In genomic region chr7:66099232-66099550, GRCh38 we compare ENCODE assay signal across 9 cellular contexts. TPM values are rescaled to one million over a fixed set of nuclear protein-coding genes. Genes with fewer than 3 reads are reported as not detected.
A peak's percentile ranks its signal among the peaks of the same experiment; 100 is the strongest.
DNase-seq lines count a peak whose midpoint lies in the region; ATAC-seq and TF ChIP-seq lines count a peak whose summit lies in the region.
"Had no signal": no experiment of that assay in that cellular context is flagged by ENCODE, and none has a peak within 500 bp of the region (broad histone marks: within the 10 kb centered on the region; RNA-seq: fewer than 3 reads in every experiment).

No MANE protein-coding gene starts in this region.

- H4K20me1 ChIP-seq in PC-9 (ENCODE audit: insufficient read depth) = no peaks in the 10 kb centered on the region

- no peak overlapping the region for H2AFZ ChIP-seq in PC-9

- H3K4me2 ChIP-seq in PC-9 = peak overlapping the region; percentile 83

- H3K9me2 ChIP-seq in PC-9 (ENCODE audit: insufficient read depth) = no peaks in the 10 kb centered on the region

- H3K27ac ChIP-seq in PC-9 = no peak overlapping the region
- peak overlapping the region; percentile 90 for H3K27ac ChIP-seq in epithelial cell of prostate
- peak overlapping the region; percentile 60 for H3K27ac ChIP-seq in rectal smooth muscle tissue (ENCODE audit: low read depth, low read length)

- TF ChIP-seq CTCF in PC-9 (conservative IDR thresholded peaks at IDR 0.05) = no peak

- no TSS peak for BruUV-seq in PC-9 (replicated peaks; lab: Mats Ljungman, UMichigan)

- H3F3A ChIP-seq in PC-9 (ENCODE audit: insufficient read depth, low read depth) = peaks cover 19% of the 10 kb centered on the region

- CTCF ChIA-PET in PC-9 (lab: Charles Lee) = no interaction called here

- DNase-seq in CMK (ENCODE audit: low read depth) (peak; percentile 18), PC-9 (no peak), epithelial cell of prostate (ENCODE audit: low read depth, low spot score) (no peak), ureter (ENCODE audit: low spot score) (no peak), ecto neural progenitor cell (ENCODE audit: low spot score) (no peak)
- DNase-seq: NCI-H345 had no signal

- H3K36me3 ChIP-seq in PC-9 (ENCODE audit: low read depth) (no peaks in the 10 kb centered on the region), rectal smooth muscle tissue (ENCODE audit: control insufficient read depth, insufficient read depth, low read length) (no peaks in the 10 kb centered on the region)

- H3K4me3 ChIP-seq in PC-9 = no peak overlapping the region
- no peak overlapping the region for H3K4me3 ChIP-seq in rectal smooth muscle tissue (ENCODE audit: low read length)

- H3K27me3 ChIP-seq in PC-9 (ENCODE audit: insufficient read depth, low read depth) = no peaks in the 10 kb centered on the region
- no peaks in the 10 kb centered on the region for H3K27me3 ChIP-seq in rectal smooth muscle tissue (ENCODE audit: control insufficient read depth, insufficient read depth, low read length)

- no peak overlapping the region for H3K9ac ChIP-seq in rectal smooth muscle tissue (ENCODE audit: low read length)

- ATAC-seq in HG02870 (IDR thresholded peaks at IDR 0.05; ENCODE audit: unreplicated experiment) = no peak
- ATAC-seq in HG02852 (IDR thresholded peaks at IDR 0.05; ENCODE audit: unreplicated experiment) = no peak

- intact Hi-C loops in PC-9 (cut with micrococcal nuclease; ENCODE audit: unreplicated experiment) = no loop called here

- no peaks in the 10 kb centered on the region for H3K79me2 ChIP-seq in PC-9 (ENCODE audit: low read depth)

- H3K4me1 ChIP-seq in PC-9 (replicated peaks; ENCODE audit: insufficient read depth) = peaks cover 10% of the 10 kb centered on the region
- H3K4me1 ChIP-seq in rectal smooth muscle tissue (ENCODE audit: control insufficient read depth, insufficient read depth, low read length) = no peaks in the 10 kb centered on the region

- POLR2A ChIA-PET in PC-9 (lab: Charles Lee; ENCODE audit: unreplicated experiment) = no interaction called here

- no peaks in the 10 kb centered on the region for H3K9me3 ChIP-seq in PC-9 (ENCODE audit: insufficient read depth, low read depth)

RNA-seq across cellular contexts. Expression of gene CRCP, which starts 15.5 kb away (rescaled TPM):
- 32.4 and 37.1 TPM in 2 replicates for total RNA-seq in PC-9 (2021)
- 43.6 TPM for total RNA-seq in ureter

RNA-seq across cellular contexts. Expression of gene ASL, which starts 23.6 kb away (rescaled TPM):
- 19.0 and 30.5 TPM in 2 replicates for total RNA-seq in PC-9 (2021)
- total RNA-seq in ureter = 50.4 TPM
